In the genomic region with DNA sequence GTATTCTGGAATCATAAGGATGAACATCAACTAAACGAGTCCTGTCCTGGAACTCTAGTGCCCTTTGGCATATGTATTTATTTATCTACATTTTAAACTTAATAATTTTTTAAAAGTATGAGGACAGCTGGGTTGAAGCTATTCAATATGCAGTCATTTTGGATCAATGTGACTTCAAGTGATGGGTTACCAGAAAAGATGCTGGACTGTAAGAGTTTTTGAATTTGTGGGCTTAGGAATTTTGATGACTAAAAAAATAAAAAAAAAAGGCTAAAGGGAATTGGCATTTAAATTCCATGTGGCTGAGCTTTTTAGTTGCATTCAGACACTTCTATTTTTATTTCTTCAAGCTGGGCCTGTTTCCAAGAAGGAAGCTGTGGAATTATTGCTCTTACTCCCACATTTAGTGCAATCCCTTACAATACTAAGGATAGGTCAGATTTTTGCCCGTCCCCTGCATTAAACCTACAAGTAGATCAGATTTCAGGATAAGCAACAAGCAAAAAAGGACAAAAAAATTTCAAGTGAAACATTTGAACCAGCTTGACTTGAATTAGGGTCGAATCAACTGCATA, we compare ENCODE assay signal across 11 cellular contexts.
DNase-seq lines count a peak whose midpoint lies in the region; ATAC-seq and TF ChIP-seq lines count a peak whose summit lies in the region.
"Had no signal": no experiment of that assay in that cellular context is flagged by ENCODE, and none has a peak within 500 bp of the region (broad histone marks: within the 10 kb centered on the region; RNA-seq: fewer than 3 reads in every experiment).

No MANE protein-coding gene starts in this region.

- no peaks in the 10 kb centered on the region for H3K36me3 ChIP-seq in mucosa of descending colon (ENCODE audit: low read depth)
- H3K36me3 ChIP-seq in aorta (ENCODE audit: control insufficient read depth in 1 of 2, insufficient read depth in 2 of 2, low read length in 1 of 2), result no peaks in the 10 kb centered on the region

- DNase-seq in Right ventricle myocardium inferior (ENCODE audit: missing footprints) (no peak), cardiac septum (ENCODE audit: low spot score) (no peak), fibroblast of gingiva (ENCODE audit: low read depth) (peak; percentile 96), mucosa of descending colon (peak in 1 of 3 donors; percentile 32), aorta (no peak), cortex of kidney (lab: John Stamatoyannopoulos, UW) (no peak)
- DNase-seq: 8988T, GOT3, NCI-H510A had no signal

- WGBS in aorta, 2 donors, result 0 to 2% methylated on average over 3 of the region's 3 CpGs

- no peak for TF ChIP-seq CTCF in mucosa of descending colon (IDR thresholded peaks at IDR 0.05)

- intact Hi-C loops in Right ventricle myocardium inferior (cut with DNase I) (loop anchor here (2.0 to 10.0 kb wide), 5 partner anchors 100 to 704 kb away; a partner anchor contains a TSS), cardiac septum (cut with DNase I) (loop anchor here (5.0 to 10.0 kb wide), 3 partner anchors 96 to 706 kb away; a partner anchor contains a TSS), mucosa of descending colon (cut with DNase I, micrococcal nuclease) (no loop called here), aorta (cut with DNase I) (loop anchor here in 1 of 2 donors (10.0 kb wide), 1 partner anchor 94 kb away; no protein-coding TSS in a partner anchor)

- H3K9me3 ChIP-seq in mucosa of descending colon (no peaks in the 10 kb centered on the region), aorta (ENCODE audit: control insufficient read depth, low read length) (no peaks in the 10 kb centered on the region)

- H3K27ac ChIP-seq in aorta (ENCODE audit: low read depth in 1 of 2, low read length in 2 of 2), result peak overlapping the region in 1 of 2 donors; percentile 57

- H3K4me3 ChIP-seq in mucosa of descending colon, result no peak overlapping the region
- peak overlapping the region in 1 of 2 donors; percentile 34 for H3K4me3 ChIP-seq in aorta (ENCODE audit: low read length in 2 of 2)

- ATAC-seq in Right ventricle myocardium inferior (peak; percentile 57), mucosa of descending colon (peak; percentile 46), aorta (ENCODE audit: low FRiP score) (peak; percentile 84), HG02678 (IDR thresholded peaks at IDR 0.05; ENCODE audit: unreplicated experiment) (no peak), HG03432 (IDR thresholded peaks at IDR 0.05; ENCODE audit: unreplicated experiment) (no peak)

- H3K4me1 ChIP-seq in mucosa of descending colon (ENCODE audit: low read depth) (peaks cover 12% of the 10 kb centered on the region), aorta (ENCODE audit: control insufficient read depth in 1 of 2, insufficient read depth in 2 of 2, low read length in 2 of 2) (peaks cover 0 to 4% of the 10 kb centered on the region in 2 donors)

- no peaks in the 10 kb centered on the region for H3K27me3 ChIP-seq in aorta (ENCODE audit: control insufficient read depth in 1 of 2, insufficient read depth in 2 of 2, low read length in 1 of 2)

Comparison
In these comparisons a context has a peak if more than half of its experiments do, and no peak if none do; other contexts are left out.
1. ATAC-seq: peak in Right ventricle myocardium inferior (single experiment), mucosa of descending colon (single experiment) and aorta (single experiment); none in HG02678 (single experiment) and HG03432 (single experiment).
2. intact Hi-C loops: an anchor here in Right ventricle myocardium inferior (2.0 to 10.0 kb wide) and cardiac septum (5.0 to 10.0 kb wide); none called in mucosa of descending colon.